ENCODE assay signal across 1 cellular context in the genomic region with DNA sequence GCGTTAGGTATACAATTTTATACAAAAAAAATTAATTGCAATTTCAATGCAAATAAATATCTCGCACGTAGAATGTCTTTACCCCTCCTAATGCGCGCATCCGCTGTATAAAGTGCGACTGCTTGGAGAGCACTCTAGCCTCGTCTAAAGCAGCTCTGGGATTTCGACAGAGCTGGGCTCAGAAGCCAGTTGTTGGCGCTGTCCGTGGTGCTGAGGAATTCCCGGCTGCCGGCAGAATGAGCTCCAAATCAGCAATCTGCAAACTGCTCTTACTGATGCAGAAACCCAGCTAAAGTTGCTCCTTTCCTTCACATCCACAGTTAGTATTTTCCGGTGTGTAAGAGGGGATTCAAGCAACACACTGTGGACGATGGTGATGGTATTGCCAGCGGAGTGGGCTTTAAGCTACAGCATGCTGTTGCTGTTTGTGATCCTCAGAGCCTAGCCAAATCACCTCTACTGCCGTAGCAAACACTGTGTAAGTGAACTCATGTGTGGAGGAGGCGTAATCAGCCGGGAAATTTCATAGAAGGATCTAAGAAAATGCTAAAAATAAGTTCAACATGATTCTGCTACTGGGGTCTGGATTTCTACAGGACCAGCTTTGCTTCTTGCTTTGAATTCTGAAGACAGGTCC.
TF ChIP-seq lines count a peak whose summit lies in the region.

A gene (plus strand): TSS at position 137 of the 637 bp plus-strand sequence. CDS start 3,140 bp downstream, outside the sequence.

TF ChIP-seq in HepG2, 621 proteins besides CTCF, POLR2A, EP300 and RAD21 (continued from another document and continues in another):
- TF ChIP-seq, protein P1, sequence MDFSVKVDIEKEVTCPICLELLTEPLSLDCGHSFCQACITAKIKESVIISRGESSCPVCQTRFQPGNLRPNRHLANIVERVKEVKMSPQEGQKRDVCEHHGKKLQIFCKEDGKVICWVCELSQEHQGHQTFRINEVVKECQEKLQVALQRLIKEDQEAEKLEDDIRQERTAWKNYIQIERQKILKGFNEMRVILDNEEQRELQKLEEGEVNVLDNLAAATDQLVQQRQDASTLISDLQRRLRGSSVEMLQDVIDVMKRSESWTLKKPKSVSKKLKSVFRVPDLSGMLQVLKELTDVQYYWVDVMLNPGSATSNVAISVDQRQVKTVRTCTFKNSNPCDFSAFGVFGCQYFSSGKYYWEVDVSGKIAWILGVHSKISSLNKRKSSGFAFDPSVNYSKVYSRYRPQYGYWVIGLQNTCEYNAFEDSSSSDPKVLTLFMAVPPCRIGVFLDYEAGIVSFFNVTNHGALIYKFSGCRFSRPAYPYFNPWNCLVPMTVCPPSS (IDR thresholded peaks at IDR 0.05): no peak
- TF ChIP-seq SNAPC2 (CRISPR knock-in tag; IDR thresholded peaks at IDR 0.05) (peak; percentile 83; the same call in 1 of the 2 replicates), MTA1 (CRISPR knock-in tag; IDR thresholded peaks at IDR 0.05; ENCODE audit: borderline replicate concordance) (no peak), PAX8 (CRISPR knock-in tag; IDR thresholded peaks at IDR 0.05; ENCODE audit: borderline replicate concordance) (no peak), ZNF224 (CRISPR knock-in tag; IDR thresholded peaks at IDR 0.05) (peak; percentile 85; the same call in 1 of the 2 replicates), RORA (CRISPR knock-in tag; IDR thresholded peaks at IDR 0.05) (no peak), CENPT (CRISPR knock-in tag; IDR thresholded peaks at IDR 0.05; ENCODE audit: low read depth) (no peak), MED1 (CRISPR knock-in tag; IDR thresholded peaks at IDR 0.05) (peak; percentile 68), BHLHE40 (IDR thresholded peaks at IDR 0.05; ENCODE audit: low read length) (no peak), HHEX (CRISPR knock-in tag; IDR thresholded peaks at IDR 0.05) (peak; percentile 53; the same call in 1 of the 2 replicates), ZNF124 (CRISPR knock-in tag; IDR thresholded peaks at IDR 0.05) (peak; percentile 90), ZNF816 (CRISPR knock-in tag; IDR thresholded peaks at IDR 0.05; ENCODE audit: borderline replicate concordance) (peak; percentile 58; the same call in 1 of the 2 replicates), HNRNPUL1 (IDR thresholded peaks at IDR 0.05; ENCODE audit: low read depth, low read length) (no peak), ZNF747 (CRISPR knock-in tag; IDR thresholded peaks at IDR 0.05; ENCODE audit: borderline replicate concordance) (peak; percentile 41; the same call in 1 of the 2 replicates), TRIM24 (CRISPR knock-in tag; IDR thresholded peaks at IDR 0.05) (no peak), ZNF615 (CRISPR knock-in tag; IDR thresholded peaks at IDR 0.05; ENCODE audit: borderline replicate concordance) (no peak), YEATS4 (CRISPR knock-in tag; IDR thresholded peaks at IDR 0.05; ENCODE audit: borderline replicate concordance) (peak; percentile 53; the same call in 1 of the 2 replicates), TBL1XR1 (IDR thresholded peaks at IDR 0.05; ENCODE audit: borderline replicate concordance, low read length, partially characterized antibody) (no peak), MIER2 (CRISPR knock-in tag; IDR thresholded peaks at IDR 0.05) (peak; percentile 100), MBNL3 (CRISPR knock-in tag; conservative IDR thresholded peaks at IDR 0.05) (no peak), HCFC1 (IDR thresholded peaks at IDR 0.05; ENCODE audit: low read depth, low read length) (no peak), ZNF777 (CRISPR knock-in tag; IDR thresholded peaks at IDR 0.05) (peak; percentile 52; the same call in 1 of the 2 replicates), RBFOX2 (IDR thresholded peaks at IDR 0.05; ENCODE audit: low read depth, low read length) (no peak), ZNF7 (CRISPR knock-in tag; IDR thresholded peaks at IDR 0.05) (0 out of 2 replicates have a peak, but pooled peaks have one; percentile 49), ZNF788 (CRISPR knock-in tag; IDR thresholded peaks at IDR 0.05; ENCODE audit: borderline replicate concordance) (peak; percentile 70; the same call in 1 of the 2 replicates), TCF7 (IDR thresholded peaks at IDR 0.05; ENCODE audit: low read depth) (no peak), MED13 (CRISPR knock-in tag; IDR thresholded peaks at IDR 0.05) (0 out of 2 replicates have a peak, but pooled peaks have one; percentile 35), ZNF33A (CRISPR knock-in tag; IDR thresholded peaks at IDR 0.05; ENCODE audit: borderline replicate concordance) (no peak), ZNF761 (CRISPR knock-in tag; conservative IDR thresholded peaks at IDR 0.05) (no peak), JARID2 (CRISPR knock-in tag; IDR thresholded peaks at IDR 0.05; ENCODE audit: insufficient replicate concordance) (no peak), RBM39 (IDR thresholded peaks at IDR 0.05; ENCODE audit: low read depth, low read length, poor library complexity, severe bottlenecking) (no peak), U2AF1 (optimal IDR thresholded peaks at IDR 0.05; ENCODE audit: low read depth, low read length) (no peak), HES4 (CRISPR knock-in tag; IDR thresholded peaks at IDR 0.05; ENCODE audit: borderline replicate concordance) (peak; percentile 80; the same call in 1 of the 2 replicates), ZNF30 (CRISPR knock-in tag; IDR thresholded peaks at IDR 0.05) (no peak), NFE2L1 (CRISPR knock-in tag; IDR thresholded peaks at IDR 0.05; ENCODE audit: borderline replicate concordance) (no peak), RXRA (CRISPR knock-in tag; IDR thresholded peaks at IDR 0.05) (no peak), ZNF282 (IDR thresholded peaks at IDR 0.05; ENCODE audit: partially characterized antibody) (no peak), ZNF782 (CRISPR knock-in tag; IDR thresholded peaks at IDR 0.05; ENCODE audit: borderline replicate concordance) (0 out of 2 replicates have a peak, but pooled peaks have one; percentile 30), PRPF4 (IDR thresholded peaks at IDR 0.05; ENCODE audit: low read depth, low read length, poor library complexity, severe bottlenecking) (no peak), KMT2A (CRISPR knock-in tag; IDR thresholded peaks at IDR 0.05) (no peak)
- TF ChIP-seq, protein P2, sequence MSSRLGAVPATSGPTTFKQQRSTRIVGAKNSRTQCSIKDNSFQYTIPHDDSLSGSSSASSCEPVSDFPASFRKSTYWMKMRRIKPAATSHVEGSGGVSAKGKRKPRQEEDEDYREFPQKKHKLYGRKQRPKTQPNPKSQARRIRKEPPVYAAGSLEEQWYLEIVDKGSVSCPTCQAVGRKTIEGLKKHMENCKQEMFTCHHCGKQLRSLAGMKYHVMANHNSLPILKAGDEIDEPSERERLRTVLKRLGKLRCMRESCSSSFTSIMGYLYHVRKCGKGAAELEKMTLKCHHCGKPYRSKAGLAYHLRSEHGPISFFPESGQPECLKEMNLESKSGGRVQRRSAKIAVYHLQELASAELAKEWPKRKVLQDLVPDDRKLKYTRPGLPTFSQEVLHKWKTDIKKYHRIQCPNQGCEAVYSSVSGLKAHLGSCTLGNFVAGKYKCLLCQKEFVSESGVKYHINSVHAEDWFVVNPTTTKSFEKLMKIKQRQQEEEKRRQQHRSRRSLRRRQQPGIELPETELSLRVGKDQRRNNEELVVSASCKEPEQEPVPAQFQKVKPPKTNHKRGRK (CRISPR knock-in tag; IDR thresholded peaks at IDR 0.05): no peak
- TF ChIP-seq, protein P3, sequence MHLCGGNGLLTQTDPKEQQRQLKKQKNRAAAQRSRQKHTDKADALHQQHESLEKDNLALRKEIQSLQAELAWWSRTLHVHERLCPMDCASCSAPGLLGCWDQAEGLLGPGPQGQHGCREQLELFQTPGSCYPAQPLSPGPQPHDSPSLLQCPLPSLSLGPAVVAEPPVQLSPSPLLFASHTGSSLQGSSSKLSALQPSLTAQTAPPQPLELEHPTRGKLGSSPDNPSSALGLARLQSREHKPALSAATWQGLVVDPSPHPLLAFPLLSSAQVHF (CRISPR knock-in tag; IDR thresholded peaks at IDR 0.05): peak; percentile 79
- TF ChIP-seq, protein P4, sequence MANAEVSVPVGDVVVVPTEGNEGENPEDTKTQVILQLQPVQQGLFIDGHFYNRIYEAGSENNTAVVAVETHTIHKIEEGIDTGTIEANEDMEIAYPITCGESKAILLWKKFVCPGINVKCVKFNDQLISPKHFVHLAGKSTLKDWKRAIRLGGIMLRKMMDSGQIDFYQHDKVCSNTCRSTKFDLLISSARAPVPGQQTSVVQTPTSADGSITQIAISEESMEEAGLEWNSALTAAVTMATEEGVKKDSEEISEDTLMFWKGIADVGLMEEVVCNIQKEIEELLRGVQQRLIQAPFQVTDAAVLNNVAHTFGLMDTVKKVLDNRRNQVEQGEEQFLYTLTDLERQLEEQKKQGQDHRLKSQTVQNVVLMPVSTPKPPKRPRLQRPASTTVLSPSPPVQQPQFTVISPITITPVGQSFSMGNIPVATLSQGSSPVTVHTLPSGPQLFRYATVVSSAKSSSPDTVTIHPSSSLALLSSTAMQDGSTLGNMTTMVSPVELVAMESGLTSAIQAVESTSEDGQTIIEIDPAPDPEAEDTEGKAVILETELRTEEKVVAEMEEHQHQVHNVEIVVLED (CRISPR knock-in tag; IDR thresholded peaks at IDR 0.05; ENCODE audit: borderline replicate concordance): peak; percentile 42; the same call in 1 of the 2 replicates
- TF ChIP-seq, protein P5, sequence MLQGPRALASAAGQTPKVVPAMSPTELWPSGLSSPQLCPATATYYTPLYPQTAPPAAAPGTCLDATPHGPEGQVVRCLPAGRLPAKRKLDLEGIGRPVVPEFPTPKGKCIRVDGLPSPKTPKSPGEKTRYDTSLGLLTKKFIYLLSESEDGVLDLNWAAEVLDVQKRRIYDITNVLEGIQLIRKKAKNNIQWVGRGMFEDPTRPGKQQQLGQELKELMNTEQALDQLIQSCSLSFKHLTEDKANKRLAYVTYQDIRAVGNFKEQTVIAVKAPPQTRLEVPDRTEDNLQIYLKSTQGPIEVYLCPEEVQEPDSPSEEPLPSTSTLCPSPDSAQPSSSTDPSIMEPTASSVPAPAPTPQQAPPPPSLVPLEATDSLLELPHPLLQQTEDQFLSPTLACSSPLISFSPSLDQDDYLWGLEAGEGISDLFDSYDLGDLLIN (CRISPR knock-in tag; IDR thresholded peaks at IDR 0.05; ENCODE audit: borderline replicate concordance): peak; percentile 91; the same call in 1 of the 2 replicates
- TF ChIP-seq, protein P6, sequence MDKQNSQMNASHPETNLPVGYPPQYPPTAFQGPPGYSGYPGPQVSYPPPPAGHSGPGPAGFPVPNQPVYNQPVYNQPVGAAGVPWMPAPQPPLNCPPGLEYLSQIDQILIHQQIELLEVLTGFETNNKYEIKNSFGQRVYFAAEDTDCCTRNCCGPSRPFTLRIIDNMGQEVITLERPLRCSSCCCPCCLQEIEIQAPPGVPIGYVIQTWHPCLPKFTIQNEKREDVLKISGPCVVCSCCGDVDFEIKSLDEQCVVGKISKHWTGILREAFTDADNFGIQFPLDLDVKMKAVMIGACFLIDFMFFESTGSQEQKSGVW (CRISPR knock-in tag; IDR thresholded peaks at IDR 0.05; ENCODE audit: borderline replicate concordance): no peak
- TF ChIP-seq, protein P7, sequence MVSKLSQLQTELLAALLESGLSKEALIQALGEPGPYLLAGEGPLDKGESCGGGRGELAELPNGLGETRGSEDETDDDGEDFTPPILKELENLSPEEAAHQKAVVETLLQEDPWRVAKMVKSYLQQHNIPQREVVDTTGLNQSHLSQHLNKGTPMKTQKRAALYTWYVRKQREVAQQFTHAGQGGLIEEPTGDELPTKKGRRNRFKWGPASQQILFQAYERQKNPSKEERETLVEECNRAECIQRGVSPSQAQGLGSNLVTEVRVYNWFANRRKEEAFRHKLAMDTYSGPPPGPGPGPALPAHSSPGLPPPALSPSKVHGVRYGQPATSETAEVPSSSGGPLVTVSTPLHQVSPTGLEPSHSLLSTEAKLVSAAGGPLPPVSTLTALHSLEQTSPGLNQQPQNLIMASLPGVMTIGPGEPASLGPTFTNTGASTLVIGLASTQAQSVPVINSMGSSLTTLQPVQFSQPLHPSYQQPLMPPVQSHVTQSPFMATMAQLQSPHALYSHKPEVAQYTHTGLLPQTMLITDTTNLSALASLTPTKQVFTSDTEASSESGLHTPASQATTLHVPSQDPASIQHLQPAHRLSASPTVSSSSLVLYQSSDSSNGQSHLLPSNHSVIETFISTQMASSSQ (IDR thresholded peaks at IDR 0.05; ENCODE audit: low read depth): no peak
- TF ChIP-seq, protein P7 (CRISPR knock-in tag; IDR thresholded peaks at IDR 0.05; ENCODE audit: borderline replicate concordance): no peak
- TF ChIP-seq, protein P8, sequence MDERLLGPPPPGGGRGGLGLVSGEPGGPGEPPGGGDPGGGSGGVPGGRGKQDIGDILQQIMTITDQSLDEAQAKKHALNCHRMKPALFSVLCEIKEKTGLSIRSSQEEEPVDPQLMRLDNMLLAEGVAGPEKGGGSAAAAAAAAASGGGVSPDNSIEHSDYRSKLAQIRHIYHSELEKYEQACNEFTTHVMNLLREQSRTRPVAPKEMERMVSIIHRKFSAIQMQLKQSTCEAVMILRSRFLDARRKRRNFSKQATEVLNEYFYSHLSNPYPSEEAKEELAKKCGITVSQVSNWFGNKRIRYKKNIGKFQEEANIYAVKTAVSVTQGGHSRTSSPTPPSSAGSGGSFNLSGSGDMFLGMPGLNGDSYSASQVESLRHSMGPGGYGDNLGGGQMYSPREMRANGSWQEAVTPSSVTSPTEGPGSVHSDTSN (CRISPR knock-in tag; IDR thresholded peaks at IDR 0.05): no peak
- TF ChIP-seq, protein P9, sequence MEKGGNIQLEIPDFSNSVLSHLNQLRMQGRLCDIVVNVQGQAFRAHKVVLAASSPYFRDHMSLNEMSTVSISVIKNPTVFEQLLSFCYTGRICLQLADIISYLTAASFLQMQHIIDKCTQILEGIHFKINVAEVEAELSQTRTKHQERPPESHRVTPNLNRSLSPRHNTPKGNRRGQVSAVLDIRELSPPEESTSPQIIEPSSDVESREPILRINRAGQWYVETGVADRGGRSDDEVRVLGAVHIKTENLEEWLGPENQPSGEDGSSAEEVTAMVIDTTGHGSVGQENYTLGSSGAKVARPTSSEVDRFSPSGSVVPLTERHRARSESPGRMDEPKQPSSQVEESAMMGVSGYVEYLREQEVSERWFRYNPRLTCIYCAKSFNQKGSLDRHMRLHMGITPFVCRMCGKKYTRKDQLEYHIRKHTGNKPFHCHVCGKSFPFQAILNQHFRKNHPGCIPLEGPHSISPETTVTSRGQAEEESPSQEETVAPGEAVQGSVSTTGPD (CRISPR knock-in tag; IDR thresholded peaks at IDR 0.05): 0 out of 2 replicates have a peak, but pooled peaks have one; percentile 16
